In genomic region chr19:17097593-17098126, GRCh38 we compare ENCODE assay signal across 8 cellular contexts. TPM values are rescaled to one million over a fixed set of nuclear protein-coding genes. Genes with fewer than 3 reads are reported as not detected.
DNase-seq lines count a peak whose midpoint lies in the region; ATAC-seq and TF ChIP-seq lines count a peak whose summit lies in the region.
"Had no signal": no experiment of that assay in that cellular context is flagged by ENCODE, and none has a peak within 500 bp of the region (broad histone marks: within the 10 kb centered on the region; RNA-seq: fewer than 3 reads in every experiment).

No MANE protein-coding gene starts in this region.

- no peak for TF ChIP-seq CTCF in activated B cell treated with CpG ODN at 0.5 μM for 24 hours (IDR thresholded peaks at IDR 0.05)
- TF ChIP-seq CTCF in testis (IDR thresholded peaks at IDR 0.05), result no peak

- intact Hi-C loops in activated B cell treated with CpG ODN at 0.5 μM for 24 hours (cut with micrococcal nuclease), result no loop called here
- intact Hi-C loops in testis (cut with DNase I; ENCODE audit: low total_unique reads), result no loop called here

- no peaks in the 10 kb centered on the region for H3K27me3 Mint-ChIP-seq in activated B cell treated with CpG ODN at 0.5 μM for 24 hours

- H3K4me1 ChIP-seq in testis, result peaks cover 24% of the 10 kb centered on the region
- H3K4me1 ChIP-seq: breast epithelium had no signal

- H3K9me3 Mint-ChIP-seq in activated B cell treated with CpG ODN at 0.5 μM for 24 hours, result no peaks in the 10 kb centered on the region

- H3K9me3 ChIP-seq in testis, result no peaks in the 10 kb centered on the region
- H3K9me3 ChIP-seq: breast epithelium had no signal

- H3K36me3 ChIP-seq in testis (ENCODE audit: low read depth, missing control alignments), result no peaks in the 10 kb centered on the region
- H3K36me3 ChIP-seq: breast epithelium had no signal

- CTCF ChIA-PET in activated B cell treated with CpG ODN at 0.5 μM for 24 hours (lab: Charles Lee), result no interaction called here
- CTCF ChIA-PET in HEK293T (lab: Yijun Ruan, JAX), result no interaction called here

- DNase-seq in HT-29 (ENCODE audit: low spot score) (peak; percentile 25), activated B cell treated with CpG ODN at 0.5 μM for 24 hours (no peak), kidney glomerular epithelial cell (lab: John Stamatoyannopoulos, UW) (peak; percentile 10), testis (peak; percentile 49), NCI-H2081 treated with DMSO at 0.1 percent for 48 hours (lab: John Stamatoyannopoulos, UW) (no peak), HEK293T (ENCODE audit: extremely low spot score) (no peak)

- peak overlapping the region; percentile 24 to 72 for H3K27ac ChIP-seq in testis

- no peak for TF ChIP-seq POLR2A in testis (IDR thresholded peaks at IDR 0.05)

- no peak overlapping the region for H3K4me3 ChIP-seq in testis
- H3K4me3 ChIP-seq: breast epithelium had no signal

- H3K36me3 Mint-ChIP-seq in activated B cell treated with CpG ODN at 0.5 μM for 24 hours (ENCODE audit: low read depth), result peaks cover 51% of the 10 kb centered on the region

- peak overlapping the region; percentile 32 for H3K27ac Mint-ChIP-seq in activated B cell treated with CpG ODN at 0.5 μM for 24 hours

- no peak overlapping the region for H3K4me3 Mint-ChIP-seq in activated B cell treated with CpG ODN at 0.5 μM for 24 hours

- H3K4me1 Mint-ChIP-seq in activated B cell treated with CpG ODN at 0.5 μM for 24 hours, result peaks cover 48% of the 10 kb centered on the region

- H3K27me3 ChIP-seq in testis, result no peaks in the 10 kb centered on the region
- H3K27me3 ChIP-seq: breast epithelium had no signal

- ATAC-seq in activated B cell treated with CpG ODN at 0.5 μM for 24 hours (ENCODE audit: low read depth), result no peak
- no peak for ATAC-seq in GM21360 (IDR thresholded peaks at IDR 0.05; ENCODE audit: unreplicated experiment)

- POLR2A ChIA-PET in activated B cell treated with CpG ODN at 0.5 μM for 24 hours (lab: Charles Lee) (interaction anchor here (0.9 kb wide), 1 partner anchor 12 kb away, joined by 3 read pairs; no protein-coding TSS in a partner anchor), HEK293T (lab: Yijun Ruan, JAX) (no interaction called here)

- WGBS in testis, 2 donors, result 52 to 66% methylated on average over 8 of the region's 8 CpGs

TF ChIP-seq in HEK293T, 16 proteins besides CTCF, POLR2A, EP300 and RAD21:
- no peak for TF ChIP-seq PKNOX1 (IDR thresholded peaks at IDR 0.05)
- no peak for TF ChIP-seq CTBP1 (IDR thresholded peaks at IDR 0.05; ENCODE audit: borderline replicate concordance)
- TF ChIP-seq TARDBP (IDR thresholded peaks at IDR 0.05), result no peak
- no peak for TF ChIP-seq FOXA1 (IDR thresholded peaks at IDR 0.05)
- no peak for TF ChIP-seq ARNT (IDR thresholded peaks at IDR 0.05)
- TF ChIP-seq NFRKB (IDR thresholded peaks at IDR 0.05), result no peak
- no peak for TF ChIP-seq FOXK2 (IDR thresholded peaks at IDR 0.05)

RNA-seq across cellular contexts. Expression of gene MYO9B, which starts 22.1 kb away (rescaled TPM):
- total RNA-seq in HT-29 (2014; rRNA removed; shearing (Covaris generic)), result 63.4 and 67.9 TPM in 2 replicates
- 217 and 239 TPM in 2 replicates for total RNA-seq in activated B cell treated with CpG ODN at 0.5 μM for 24 hours
- total RNA-seq in testis, result 100 to 1,000 TPM; 407 TPM
- 121 TPM for polyA plus RNA-seq in testis (ENCODE audit: insufficient read depth, low read depth, low replicate concordance)

RNA-seq across cellular contexts. Expression of gene HAUS8, which starts 22.4 kb away (rescaled TPM):
- 9.1 and 11.7 TPM in 2 replicates for total RNA-seq in HT-29 (2014; rRNA removed; shearing (Covaris generic))
- total RNA-seq in activated B cell treated with CpG ODN at 0.5 μM for 24 hours (15.8 and 17.8 TPM in 2 replicates), testis (10 to 100 TPM; 20.0 to 23.5 TPM)
- 29.7 TPM for polyA plus RNA-seq in testis (ENCODE audit: insufficient read depth, low read depth, low replicate concordance)

Comparison
In these comparisons a context has a peak if more than half of its experiments do, and no peak if none do; other contexts are left out.
1. DNase-seq: peak in HT-29 (single experiment), kidney glomerular epithelial cell (single experiment) and testis (single experiment); none in activated B cell treated with CpG ODN at 0.5 μM for 24 hours (single experiment), NCI-H2081 treated with DMSO at 0.1 percent for 48 hours (single experiment) and HEK293T (single experiment).